8 cellular contexts compared by ENCODE assay signal in genomic region chr5:137752873-137753226, GRCh38. TPM values are rescaled to one million over a fixed set of nuclear protein-coding genes. Genes with fewer than 3 reads are reported as not detected.
DNase-seq lines count a peak whose midpoint lies in the region; ATAC-seq and TF ChIP-seq lines count a peak whose summit lies in the region.

No MANE protein-coding gene starts in this region.

- peaks cover 42% of the 10 kb centered on the region for H3K36me3 Mint-ChIP-seq in GM23338 (ENCODE audit: low read depth)

- peak overlapping the region; percentile 75 for H3K4me2 ChIP-seq in GM23338

- H3K79me2 ChIP-seq in GM23338 (replicated peaks; ENCODE audit: insufficient read depth): peaks cover 48% of the 10 kb centered on the region

- POLR2A ChIA-PET in A673 (lab: Charles Lee; ENCODE audit: low non-redundant PET): no interaction called here

- peak overlapping the region; percentile 100 for H3K27ac Mint-ChIP-seq in GM23338

- no peaks in the 10 kb centered on the region for H3K9me2 ChIP-seq in GM23338 (ENCODE audit: insufficient read depth)

- H3K27me3 Mint-ChIP-seq in GM23338 (ENCODE audit: insufficient read depth, low read depth, poor library complexity): peaks cover 8% of the 10 kb centered on the region

- peak overlapping the region; percentile 99 for H3K9ac ChIP-seq in mucosa of stomach (ENCODE audit: low read length)

- H3K27ac ChIP-seq in A673 (ENCODE audit: low read depth, low read length, poor library complexity, severe bottlenecking) (peak overlapping the region; percentile 100), GM23338 (ENCODE audit: low read depth) (0 out of 2 replicates have a peak overlapping the region, but pooled peaks have one; percentile 20)

- H3K27me3 ChIP-seq in A673 (replicated peaks; ENCODE audit: insufficient read depth, low read depth, low read length, poor library complexity): no peaks in the 10 kb centered on the region
- H3K27me3 ChIP-seq in GM23338 (ENCODE audit: insufficient read depth): no peaks in the 10 kb centered on the region
- no peaks in the 10 kb centered on the region for H3K27me3 ChIP-seq in mucosa of stomach (ENCODE audit: control insufficient read depth, insufficient read depth, low read length)

- no TSS peak for BruUV-seq in A673 (replicated peaks; lab: Mats Ljungman, UMichigan)

- H3K4me3 ChIP-seq in A673 (ENCODE audit: low read depth, low read length, poor library complexity, severe bottlenecking) (peak overlapping the region; percentile 91), GM23338 (peak overlapping the region; percentile 61), mucosa of stomach (ENCODE audit: low read length) (peak overlapping the region; percentile 89)

- no peaks in the 10 kb centered on the region; the same call in 2 of the 3 replicates for H3K9me3 Mint-ChIP-seq in GM23338

- peaks cover 37% of the 10 kb centered on the region for H4K20me1 ChIP-seq in GM23338 (replicated peaks; ENCODE audit: insufficient read depth)

- H3F3A ChIP-seq in GM23338 (replicated peaks; ENCODE audit: low read depth): 0 out of 2 replicates have a peak, but pooled peaks cover 3% of the 10 kb centered on the region

- no peak overlapping the region for H2AFZ ChIP-seq in GM23338

- no peaks in the 10 kb centered on the region for H3K9me3 ChIP-seq in A673 (ENCODE audit: low read depth, low read length, poor library complexity, severe bottlenecking)
- no peaks in the 10 kb centered on the region for H3K9me3 ChIP-seq in mucosa of stomach (ENCODE audit: control insufficient read depth, low read length)

- peak; percentile 18 for ATAC-seq in GM23338
- peak; percentile 0; the same call in 2 of the 3 replicates for ATAC-seq in SK-N-SH treated with all-trans-retinoic acid at 6 μM for 48 hours
- no peak for ATAC-seq in HG03378 (IDR thresholded peaks at IDR 0.05; ENCODE audit: unreplicated experiment)

- peak overlapping the region; percentile 92 for H3K4me3 Mint-ChIP-seq in GM23338

- TF ChIP-seq CTCF in A673 (conservative IDR thresholded peaks at IDR 0.05; ENCODE audit: low read depth, low read length): no peak
- no peak for TF ChIP-seq CTCF in GM23338 (conservative IDR thresholded peaks at IDR 0.05; ENCODE audit: low read depth in 2 of 2)

- intact Hi-C loops in A673 (cut with micrococcal nuclease; ENCODE audit: unreplicated experiment): loop anchor here (10.0 kb wide), 1 partner anchor 282 kb away; the partner anchor contains the start of gene FAM13B

- CTCF ChIA-PET in A673 (lab: Charles Lee): no interaction called here

- H3K4me1 ChIP-seq in A673 (ENCODE audit: insufficient read depth, low read length, poor library complexity, severe bottlenecking) (peaks cover 13% of the 10 kb centered on the region), GM23338 (ENCODE audit: insufficient read depth) (peaks cover 23% of the 10 kb centered on the region), mucosa of stomach (ENCODE audit: control insufficient read depth, insufficient read depth, low read length) (peaks cover 10% of the 10 kb centered on the region)

- H3K36me3 ChIP-seq in A673 (ENCODE audit: insufficient read depth, low read length, poor library complexity, severe bottlenecking) (peaks cover 29% of the 10 kb centered on the region), GM23338 (ENCODE audit: insufficient read depth) (no peaks in the 10 kb centered on the region), mucosa of stomach (ENCODE audit: control insufficient read depth, insufficient read depth, low read length) (no peaks in the 10 kb centered on the region)

- H3K4me1 Mint-ChIP-seq in GM23338: peaks cover 18% of the 10 kb centered on the region

- DNase-seq in A673 (ENCODE audit: low spot score) (peak; percentile 47), GM23338 (ENCODE audit: low spot score) (peak; percentile 72), ecto neural progenitor cell (ENCODE audit: low spot score) (peak; percentile 50), COR-L47 (lab: John Stamatoyannopoulos, UW) (no peak), epidermal melanocyte (ENCODE audit: insufficient read length, low spot score) (no peak)

TF ChIP-seq in GM23338, 12 proteins besides CTCF, POLR2A, EP300 and RAD21 (continues in another document):
- TF ChIP-seq EZH2phosphoT487 (IDR thresholded peaks at IDR 0.05; ENCODE audit: unreplicated experiment) (no peak), ETS1 (IDR thresholded peaks at IDR 0.05) (no peak)

TF ChIP-seq in SK-N-SH treated with all-trans-retinoic acid at 6 μM for 48 hours, 23 proteins besides CTCF, POLR2A, EP300 and RAD21:
- TF ChIP-seq ZNF565 (CRISPR knock-in tag; conservative IDR thresholded peaks at IDR 0.05; ENCODE audit: low read depth): no peak
- TF ChIP-seq PATZ1 (CRISPR knock-in tag; IDR thresholded peaks at IDR 0.05; ENCODE audit: borderline replicate concordance): 0 out of 2 replicates have a peak, but pooled peaks have one; percentile 44

RNA-seq across cellular contexts. Expression of gene HNRNPA0, which starts 1.3 kb away (rescaled TPM):
- 56.0 and 56.2 TPM in 2 replicates for total RNA-seq in A673 (2021)
- total RNA-seq in GM23338 (2014; rRNA removed; shearing (Covaris generic)): 33.0 and 39.9 TPM in 2 replicates
- polyA plus RNA-seq in GM23338 (2016; fragmentation: Nextera tagmentation; extraction: Ambion mirVana): 15.1 and 15.9 TPM in 2 replicates

RNA-seq across cellular contexts. Expression of gene KLHL3, which starts 17.0 kb away (rescaled TPM):
- total RNA-seq in A673 (2021): 0.58 and 0.66 TPM in 2 replicates
- 10.8 and 11.7 TPM in 2 replicates for total RNA-seq in GM23338 (2014; rRNA removed; shearing (Covaris generic))
- polyA plus RNA-seq in GM23338 (2016; fragmentation: Nextera tagmentation; extraction: Ambion mirVana): 3.1 and 4.9 TPM in 2 replicates

Comparison
In these comparisons a context has a peak if more than half of its experiments do, and no peak if none do; other contexts are left out.
1. DNase-seq: peak in A673 (single experiment), GM23338 (single experiment) and ecto neural progenitor cell (single experiment); none in COR-L47 (single experiment) and epidermal melanocyte (single experiment).
2. Peak in every context shown above with its lines, with median percentiles within 50 percentile points of each other: H3K4me3 ChIP-seq.